In genomic region chr1:53292690-53293089, GRCh38 we compare ENCODE assay signal across 1 cellular context.
TF ChIP-seq lines count a peak whose summit lies in the region.

No MANE protein-coding gene starts in this region.

TF ChIP-seq in K562, 482 proteins besides CTCF, POLR2A, EP300 and RAD21 (continued from another document):
- TF ChIP-seq E2F1 (CRISPR knock-in tag; IDR thresholded peaks at IDR 0.05) (no peak), ZBTB49 (CRISPR knock-in tag; IDR thresholded peaks at IDR 0.05; ENCODE audit: borderline replicate concordance) (no peak), KLF1 (tag; IDR thresholded peaks at IDR 0.05) (no peak), XRCC4 (IDR thresholded peaks at IDR 0.05; ENCODE audit: extremely low read depth, insufficient read depth, insufficient read length) (no peak), ZNF197 (CRISPR knock-in tag; IDR thresholded peaks at IDR 0.05; ENCODE audit: low read depth) (no peak)
